ENCODE assay signal across 28 cellular contexts in genomic region chr2:7358865-7359264, GRCh38.
A peak's percentile ranks its signal among the peaks of the same experiment; 100 is the strongest.
DNase-seq lines count a peak whose midpoint lies in the region; ATAC-seq and TF ChIP-seq lines count a peak whose summit lies in the region.
"Had no signal": no experiment of that assay in that cellular context is flagged by ENCODE, and none has a peak within 500 bp of the region (broad histone marks: within the 10 kb centered on the region; RNA-seq: fewer than 3 reads in every experiment).

No MANE protein-coding gene starts in this region.

- no peak overlapping the region for H3T11ph ChIP-seq in H9 (ENCODE audit: low read length)

- no peak overlapping the region for H3K18ac ChIP-seq in H9 (ENCODE audit: insufficient read length, low read depth, low read length)

- no peak overlapping the region for H4K5ac ChIP-seq in H9 (ENCODE audit: insufficient read length, low read depth, low read length)

- no peak overlapping the region for H3K4me3 Mint-ChIP-seq in activated CD4-positive, alpha-beta T cell treated with anti-CD3 and anti-CD28 coated beads for 36 hours
- H3K4me3 Mint-ChIP-seq in H9 (no peak overlapping the region), endodermal cell (no peak overlapping the region), neural progenitor cell (no peak overlapping the region)
- H3K4me3 Mint-ChIP-seq: activated T-cell treated with anti-CD3 and anti-CD28 coated beads, Interleukin-2, amount 50 U/mL, for 24 hours; CD4-positive, alpha-beta memory T cell; effector memory CD8-positive, alpha-beta T cell; naive thymus-derived CD8-positive, alpha-beta T cell; stimulated activated naive B cell treated with anti-CD40 and anti-IgM and Interleukin-4, amounts not matched to agents 10 μg/mL and 1 μg/mL and 100 μg/mL, for 72 hours; T-helper 2 cell treated with Interferon-gamma antibody and Interleukin-4, amounts not matched to agents 5 μg/mL and 100 μg/mL, for 36 hours had no signal

- no peaks in the 10 kb centered on the region for H3K9me3 ChIP-seq in H9 (ENCODE audit: control insufficient read depth, low read depth, low read length)
- no peaks in the 10 kb centered on the region for H3K9me3 ChIP-seq in endodermal cell (ENCODE audit: control insufficient read depth, low read length)
- no peaks in the 10 kb centered on the region for H3K9me3 ChIP-seq in neural progenitor cell (ENCODE audit: low read depth)
- H3K9me3 ChIP-seq: lower lobe of right lung had no signal

- H3K36me3 ChIP-seq in endodermal cell (ENCODE audit: control insufficient read depth, insufficient read depth, low read length) (no peaks in the 10 kb centered on the region), neural progenitor cell (no peaks in the 10 kb centered on the region)
- H3K36me3 ChIP-seq: lower lobe of right lung had no signal

- H3K4me1 Mint-ChIP-seq in activated CD4-positive, alpha-beta T cell treated with anti-CD3 and anti-CD28 coated beads for 36 hours, result no peaks in the 10 kb centered on the region
- H3K4me1 Mint-ChIP-seq in H9, result peaks cover 7 to 8% of the 10 kb centered on the region in 2 experiments; a peak in 3 of 4 replicates
- H3K4me1 Mint-ChIP-seq in endodermal cell, result peaks cover 25% of the 10 kb centered on the region
- peaks cover 6% of the 10 kb centered on the region for H3K4me1 Mint-ChIP-seq in neural progenitor cell
- H3K4me1 Mint-ChIP-seq: CD4-positive, alpha-beta memory T cell; naive thymus-derived CD8-positive, alpha-beta T cell; stimulated activated naive B cell treated with anti-CD40 and anti-IgM and Interleukin-4, amounts not matched to agents 10 μg/mL and 1 μg/mL and 100 μg/mL, for 72 hours had no signal

- H3K4me1 ChIP-seq in H9 (ENCODE audit: insufficient read depth, low read length), result no peaks in the 10 kb centered on the region
- H3K4me1 ChIP-seq in endodermal cell (ENCODE audit: control insufficient read depth, insufficient read depth, low read length), result peaks cover 3% of the 10 kb centered on the region
- H3K4me1 ChIP-seq in neural progenitor cell, result no peaks in the 10 kb centered on the region
- H3K4me1 ChIP-seq: A549, lower lobe of right lung had no signal

- H3K4ac ChIP-seq in H9 (ENCODE audit: low read depth, low read length), result no peak overlapping the region

- no peaks in the 10 kb centered on the region for H3K23me2 ChIP-seq in H9 (ENCODE audit: insufficient read length, low read depth, low read length, poor library complexity, severe bottlenecking)

- no peak overlapping the region for H4K91ac ChIP-seq in H9 (ENCODE audit: insufficient read length, low read depth, low read length)

- H3K56ac ChIP-seq in H9 (ENCODE audit: insufficient read length, low read depth, low read length), result no peak overlapping the region

- no peak overlapping the region for H3K23ac ChIP-seq in H9 (ENCODE audit: insufficient read length, low read depth, low read length)

- TF ChIP-seq CTCF in H9 (conservative IDR thresholded peaks at IDR 0.05), result no peak; the same call in 2 of the 3 replicates
- TF ChIP-seq CTCF in endodermal cell (conservative IDR thresholded peaks at IDR 0.05), result peak; percentile 54
- no peak for TF ChIP-seq CTCF in neural progenitor cell (IDR thresholded peaks at IDR 0.05)

- no peak overlapping the region for H3K27ac Mint-ChIP-seq in activated CD4-positive, alpha-beta T cell treated with anti-CD3 and anti-CD28 coated beads for 36 hours
- H3K27ac Mint-ChIP-seq in H9, result peak overlapping the region in 1 of 3 experiments; percentile 27; a peak in 1 of 7 replicates
- H3K27ac Mint-ChIP-seq in endodermal cell, result no peak overlapping the region
- H3K27ac Mint-ChIP-seq in neural progenitor cell, result peak overlapping the region; percentile 64
- H3K27ac Mint-ChIP-seq: activated T-cell treated with anti-CD3 and anti-CD28 coated beads, Interleukin-2, amount 50 U/mL, for 24 hours; CD4-positive, alpha-beta memory T cell; effector memory CD8-positive, alpha-beta T cell; naive thymus-derived CD8-positive, alpha-beta T cell; stimulated activated naive B cell treated with anti-CD40 and anti-IgM and Interleukin-4, amounts not matched to agents 10 μg/mL and 1 μg/mL and 100 μg/mL, for 72 hours; T-helper 2 cell treated with Interferon-gamma antibody and Interleukin-4, amounts not matched to agents 5 μg/mL and 100 μg/mL, for 36 hours had no signal

- no CpG with 5 or more reads among the region's 5 CpGs for WGBS in H9 (ENCODE audit: extremely low coverage, insufficient read length, low lambda C conversion rate)
- 70 to 89% methylated on average over 3 to 5 of the region's 5 CpGs for WGBS in endodermal cell (ENCODE audit: insufficient coverage in 1 of 2, insufficient read length in 1 of 2), 2 experiments

- H3K36me3 Mint-ChIP-seq in activated CD4-positive, alpha-beta T cell treated with anti-CD3 and anti-CD28 coated beads for 36 hours (ENCODE audit: low read depth), result no peaks in the 10 kb centered on the region
- H3K36me3 Mint-ChIP-seq in H9 (ENCODE audit: insufficient read depth in 1 of 3, low read depth in 3 of 3) (0 out of 7 replicates have a peak, but pooled peaks cover 0 to 1% (median 0%) of the 10 kb centered on the region in 3 experiments), endodermal cell (ENCODE audit: low read depth) (no peaks in the 10 kb centered on the region), neural progenitor cell (peaks cover 4% of the 10 kb centered on the region)
- H3K36me3 Mint-ChIP-seq: CD4-positive, alpha-beta memory T cell; naive thymus-derived CD8-positive, alpha-beta T cell; stimulated activated naive B cell treated with anti-CD40 and anti-IgM and Interleukin-4, amounts not matched to agents 10 μg/mL and 1 μg/mL and 100 μg/mL, for 72 hours had no signal

- H2AFZ ChIP-seq in H9 (ENCODE audit: low read length), result no peak overlapping the region
- no peak overlapping the region for H2AFZ ChIP-seq in neural progenitor cell (replicated peaks)

- no peak overlapping the region for H2BK5ac ChIP-seq in H9 (ENCODE audit: insufficient read length, low read length)

- H3K9me3 Mint-ChIP-seq in activated CD4-positive, alpha-beta T cell treated with anti-CD3 and anti-CD28 coated beads for 36 hours (ENCODE audit: low read depth), result no peaks in the 10 kb centered on the region
- H3K9me3 Mint-ChIP-seq in H9 (no peaks in the 10 kb centered on the region; a peak in 2 of 5 replicates), endodermal cell (no peaks in the 10 kb centered on the region), neural progenitor cell (no peaks in the 10 kb centered on the region)
- H3K9me3 Mint-ChIP-seq: activated T-cell treated with anti-CD3 and anti-CD28 coated beads, Interleukin-2, amount 50 U/mL, for 24 hours; CD4-positive, alpha-beta memory T cell; effector memory CD8-positive, alpha-beta T cell; naive thymus-derived CD8-positive, alpha-beta T cell; stimulated activated naive B cell treated with anti-CD40 and anti-IgM and Interleukin-4, amounts not matched to agents 10 μg/mL and 1 μg/mL and 100 μg/mL, for 72 hours; T-helper 2 cell treated with Interferon-gamma antibody and Interleukin-4, amounts not matched to agents 5 μg/mL and 100 μg/mL, for 36 hours had no signal

- H3K27ac ChIP-seq in H9 (ENCODE audit: insufficient read length, low read depth, low read length) (no peak overlapping the region), endodermal cell (ENCODE audit: low read depth, low read length) (no peak overlapping the region), neural progenitor cell (no peak overlapping the region)
- H3K27ac ChIP-seq: A549, lower lobe of right lung had no signal

- H3K27me3 ChIP-seq in H9 (ENCODE audit: insufficient read depth, low read length) (no peaks in the 10 kb centered on the region), endodermal cell (ENCODE audit: control insufficient read depth, insufficient read depth, low read length, poor library complexity, severe bottlenecking) (no peaks in the 10 kb centered on the region), neural progenitor cell (no peaks in the 10 kb centered on the region)

- H2AK5ac ChIP-seq in H9 (ENCODE audit: insufficient read length, low read length), result no peak overlapping the region

- H3K4me3 ChIP-seq in endodermal cell (ENCODE audit: low read length) (no peak overlapping the region), neural progenitor cell (no peak overlapping the region)
- H3K4me3 ChIP-seq: A549, lower lobe of right lung had no signal

- H4K20me1 ChIP-seq in H9 (ENCODE audit: control insufficient read depth, insufficient read depth, insufficient read length), result no peaks in the 10 kb centered on the region
- no peaks in the 10 kb centered on the region for H4K20me1 ChIP-seq in neural progenitor cell (ENCODE audit: low read depth)

- DNase-seq in activated CD4-positive, alpha-beta T cell treated with anti-CD3 and anti-CD28 coated beads for 36 hours, result peak; percentile 10
- DNase-seq in activated CD4-positive, alpha-beta T cell treated with anti-CD3 and anti-CD28 coated beads for 1 hour, result no peak
- DNase-seq in H9, result peak; percentile 37
- peak; percentile 70 for DNase-seq in endodermal cell
- no peak for DNase-seq in neural progenitor cell (ENCODE audit: low spot score)
- DNase-seq in NCI-H187 treated with DMSO at 0.1 percent for 48 hours (lab: John Stamatoyannopoulos, UW), result no peak
- DNase-seq in anterior cingulate cortex (lab: John Stamatoyannopoulos, UW), result no peak
- no peak for DNase-seq in effector CD4-positive, alpha-beta T cell
- DNase-seq: activated CD4-positive, alpha-beta T cell treated with anti-CD3 and anti-CD28 coated beads for 48 hours; activated gamma-delta T cell treated with Interleukin-2 at 50 U/mL for 16 hours; activated T-cell treated with anti-CD3 and anti-CD28 coated beads, Interleukin-2, amount 50 U/mL, for 24 hours; caudate nucleus; CD4-positive, alpha-beta memory T cell; cortex of kidney; effector memory CD8-positive, alpha-beta T cell; erythroblast; GOT3; kidney glomerular epithelial cell; lower lobe of right lung; naive thymus-derived CD8-positive, alpha-beta T cell; NCI-H2081; NCI-H226; NCI-H526 treated with DMSO at 0.1 percent for 48 hours; NK-92 treated with Interleukin-12 subunit alpha and Interleukin-12 subunit beta, amount 100 ng/mL, for 24 hours; SHP77 treated with DMSO at 0.1 percent for 48 hours; stimulated activated naive B cell treated with anti-CD40 and anti-IgM and Interleukin-4, amounts not matched to agents 10 μg/mL and 1 μg/mL and 100 μg/mL, for 72 hours had no signal

- no peak overlapping the region for H3K14ac ChIP-seq in H9 (ENCODE audit: insufficient read depth, low read length)

- no peaks in the 10 kb centered on the region for H3F3A ChIP-seq in neural progenitor cell (ENCODE audit: low read depth)

- POLR2A ChIA-PET in activated CD4-positive, alpha-beta T cell treated with anti-CD3 and anti-CD28 coated beads for 36 hours (lab: Charles Lee), result no interaction called here

- no peak overlapping the region for H2BK12ac ChIP-seq in H9 (ENCODE audit: insufficient read length, low read depth, low read length)

- intact Hi-C loops in activated CD4-positive, alpha-beta T cell treated with anti-CD3 and anti-CD28 coated beads for 36 hours (cut with DNase I, micrococcal nuclease), result no loop called here

- H4K8ac ChIP-seq in H9 (replicated peaks; ENCODE audit: insufficient read length, low read depth, low read length), result no peak overlapping the region

- H3K4me2 ChIP-seq in H9 (ENCODE audit: insufficient read depth, insufficient read length, low read length), result no peak overlapping the region
- no peak overlapping the region for H3K4me2 ChIP-seq in neural progenitor cell
- H3K4me2 ChIP-seq: A549 had no signal

- no peak overlapping the region for H2BK15ac ChIP-seq in H9 (ENCODE audit: low read depth, low read length)

- H3K9ac ChIP-seq in H9 (ENCODE audit: extremely low read depth, insufficient read length, low read length), result no peak overlapping the region
- no peak overlapping the region for H3K9ac ChIP-seq in endodermal cell (ENCODE audit: extremely low read depth, low read length, poor library complexity, severe bottlenecking)
- H3K9ac ChIP-seq in neural progenitor cell, result no peak overlapping the region

- no peaks in the 10 kb centered on the region for H3K79me2 ChIP-seq in H9 (ENCODE audit: insufficient read depth, low read length)
- no peaks in the 10 kb centered on the region for H3K79me2 ChIP-seq in neural progenitor cell (ENCODE audit: low read depth)

- H3K27me3 Mint-ChIP-seq in activated CD4-positive, alpha-beta T cell treated with anti-CD3 and anti-CD28 coated beads for 36 hours, result no peaks in the 10 kb centered on the region
- H3K27me3 Mint-ChIP-seq in H9 (ENCODE audit: low read depth), result no peaks in the 10 kb centered on the region; the same call in 1 of the 2 replicates
- H3K27me3 Mint-ChIP-seq in endodermal cell (ENCODE audit: insufficient read depth), result peaks cover 7% of the 10 kb centered on the region
- no peaks in the 10 kb centered on the region for H3K27me3 Mint-ChIP-seq in neural progenitor cell (ENCODE audit: insufficient read depth, low read depth)

- peak; percentile 44 for ATAC-seq in activated CD4-positive, alpha-beta T cell treated with anti-CD3 and anti-CD28 coated beads for 36 hours
- ATAC-seq: A549; effector memory CD8-positive, alpha-beta T cell; lower lobe of right lung; naive thymus-derived CD8-positive, alpha-beta T cell had no signal

- H2BK120ac ChIP-seq in H9 (ENCODE audit: low read depth, low read length, poor library complexity, severe bottlenecking), result no peak overlapping the region

- H3K79me1 ChIP-seq in H9 (ENCODE audit: insufficient read depth, low read depth, low read length, poor library complexity, severe bottlenecking), result no peaks in the 10 kb centered on the region

- no peak overlapping the region for H2BK20ac ChIP-seq in H9 (ENCODE audit: low read depth, low read length, poor library complexity, severe bottlenecking)

- CTCF ChIA-PET in activated CD4-positive, alpha-beta T cell treated with anti-CD3 and anti-CD28 coated beads for 36 hours (lab: Charles Lee), result no interaction called here

Comparison
In these comparisons a context has a peak if more than half of its experiments do, and no peak if none do; other contexts are left out.
1. DNase-seq: peak in activated CD4-positive, alpha-beta T cell treated with anti-CD3 and anti-CD28 coated beads for 36 hours (single experiment), H9 (single experiment) and endodermal cell (single experiment); none in activated CD4-positive, alpha-beta T cell treated with anti-CD3 and anti-CD28 coated beads for 1 hour (single experiment), neural progenitor cell (single experiment), NCI-H187 treated with DMSO at 0.1 percent for 48 hours (single experiment), anterior cingulate cortex (0 of 58) and effector CD4-positive, alpha-beta T cell (single experiment).